In genomic region chr7:39580150-39580874, GRCh38 we compare ENCODE assay signal across 1 cellular context.
A peak's percentile ranks its signal among the peaks of the same experiment; 100 is the strongest.
TF ChIP-seq lines count a peak whose summit lies in the region.

No MANE protein-coding gene starts in this region.

TF ChIP-seq in HepG2, 621 proteins besides CTCF, POLR2A, EP300 and RAD21 (continued from another document and continues in another):
- no peak for TF ChIP-seq ZBED4 (CRISPR knock-in tag; IDR thresholded peaks at IDR 0.05; ENCODE audit: borderline replicate concordance)
- no peak; the same call in 1 of the 2 replicates for TF ChIP-seq HOXA3 (CRISPR knock-in tag; IDR thresholded peaks at IDR 0.05)
- TF ChIP-seq PRDM4 (CRISPR knock-in tag; IDR thresholded peaks at IDR 0.05; ENCODE audit: borderline replicate concordance): no peak
- no peak for TF ChIP-seq MEIS1 (CRISPR knock-in tag; IDR thresholded peaks at IDR 0.05; ENCODE audit: borderline replicate concordance)
- TF ChIP-seq ZNF749 (CRISPR knock-in tag; IDR thresholded peaks at IDR 0.05; ENCODE audit: borderline replicate concordance): no peak
- TF ChIP-seq YEATS2 (CRISPR knock-in tag; IDR thresholded peaks at IDR 0.05; ENCODE audit: borderline replicate concordance): 0 out of 2 replicates have a peak, but pooled peaks have one; percentile 44
- no peak for TF ChIP-seq TAF1 (CRISPR knock-in tag; IDR thresholded peaks at IDR 0.05)
- TF ChIP-seq NAIF1 (CRISPR knock-in tag; IDR thresholded peaks at IDR 0.05; ENCODE audit: borderline replicate concordance): no peak
- TF ChIP-seq HMG20B (CRISPR knock-in tag; conservative IDR thresholded peaks at IDR 0.05): no peak
- no peak for TF ChIP-seq BATF2 (CRISPR knock-in tag; IDR thresholded peaks at IDR 0.05)
- no peak for TF ChIP-seq NR1H2 (CRISPR knock-in tag; IDR thresholded peaks at IDR 0.05; ENCODE audit: borderline replicate concordance, low read depth)
- TF ChIP-seq CEBPG (CRISPR knock-in tag; IDR thresholded peaks at IDR 0.05): peak; percentile 48; the same call in 1 of the 2 replicates
- TF ChIP-seq AHR (CRISPR knock-in tag; IDR thresholded peaks at IDR 0.05): no peak
- TF ChIP-seq CENPT (CRISPR knock-in tag; IDR thresholded peaks at IDR 0.05; ENCODE audit: low read depth): no peak
- no peak for TF ChIP-seq E2F1 (CRISPR knock-in tag; IDR thresholded peaks at IDR 0.05)
- TF ChIP-seq ZNF850 (CRISPR knock-in tag; conservative IDR thresholded peaks at IDR 0.05): no peak
- no peak for TF ChIP-seq ZNF280D (CRISPR knock-in tag; IDR thresholded peaks at IDR 0.05)
- TF ChIP-seq ZNF510 (CRISPR knock-in tag; IDR thresholded peaks at IDR 0.05; ENCODE audit: low read depth): no peak
- TF ChIP-seq ZMYM3 (CRISPR knock-in tag; IDR thresholded peaks at IDR 0.05): 0 out of 2 replicates have a peak, but pooled peaks have one; percentile 15
- no peak for TF ChIP-seq RFXAP (CRISPR knock-in tag; IDR thresholded peaks at IDR 0.05; ENCODE audit: borderline replicate concordance)
- no peak for TF ChIP-seq RBAK (CRISPR knock-in tag; IDR thresholded peaks at IDR 0.05)
- no peak for TF ChIP-seq ZNF784 (CRISPR knock-in tag; IDR thresholded peaks at IDR 0.05; ENCODE audit: borderline replicate concordance)
- TF ChIP-seq RFX1 (IDR thresholded peaks at IDR 0.05): no peak
- peak; percentile 70 for TF ChIP-seq ERF (CRISPR knock-in tag; IDR thresholded peaks at IDR 0.05)
- TF ChIP-seq ZNF570 (CRISPR knock-in tag; IDR thresholded peaks at IDR 0.05; ENCODE audit: borderline replicate concordance): no peak
- TF ChIP-seq NCOA5 (CRISPR knock-in tag; IDR thresholded peaks at IDR 0.05): no peak
- no peak for TF ChIP-seq ZNF460 (CRISPR knock-in tag; IDR thresholded peaks at IDR 0.05; ENCODE audit: borderline replicate concordance)
- no peak for TF ChIP-seq CREB1 (IDR thresholded peaks at IDR 0.05)
- no peak for TF ChIP-seq CREB1 (CRISPR knock-in tag; IDR thresholded peaks at IDR 0.05)
- no peak for TF ChIP-seq U2AF2 (IDR thresholded peaks at IDR 0.05; ENCODE audit: low read depth, low read length)
- no peak for TF ChIP-seq MYPOP (CRISPR knock-in tag; IDR thresholded peaks at IDR 0.05)
- TF ChIP-seq BCL3 (CRISPR knock-in tag; IDR thresholded peaks at IDR 0.05): no peak
- TF ChIP-seq NFE2 (CRISPR knock-in tag; IDR thresholded peaks at IDR 0.05): no peak
- no peak for TF ChIP-seq ZBTB44 (CRISPR knock-in tag; IDR thresholded peaks at IDR 0.05)
- no peak for TF ChIP-seq ISX (CRISPR knock-in tag; conservative IDR thresholded peaks at IDR 0.05)
- no peak for TF ChIP-seq ZFP82 (CRISPR knock-in tag; IDR thresholded peaks at IDR 0.05; ENCODE audit: borderline replicate concordance)
- TF ChIP-seq ZBTB25 (CRISPR knock-in tag; IDR thresholded peaks at IDR 0.05): 0 out of 2 replicates have a peak, but pooled peaks have one; percentile 40
- no peak for TF ChIP-seq ZNF484 (CRISPR knock-in tag; IDR thresholded peaks at IDR 0.05; ENCODE audit: borderline replicate concordance, low read depth)
- TF ChIP-seq MIXL1 (CRISPR knock-in tag; IDR thresholded peaks at IDR 0.05): peak; percentile 87
- TF ChIP-seq ZNF598 (CRISPR knock-in tag; IDR thresholded peaks at IDR 0.05; ENCODE audit: borderline replicate concordance): no peak
- no peak for TF ChIP-seq ZNF337 (CRISPR knock-in tag; IDR thresholded peaks at IDR 0.05; ENCODE audit: borderline replicate concordance, low read depth)
- TF ChIP-seq CBFB (CRISPR knock-in tag; IDR thresholded peaks at IDR 0.05): no peak
- no peak for TF ChIP-seq ZNF280B (CRISPR knock-in tag; IDR thresholded peaks at IDR 0.05; ENCODE audit: borderline replicate concordance)
- TF ChIP-seq PRPF4 (IDR thresholded peaks at IDR 0.05; ENCODE audit: low read depth, low read length, poor library complexity, severe bottlenecking): no peak
